ENCODE assay signal across 8 cellular contexts in the genomic region with DNA sequence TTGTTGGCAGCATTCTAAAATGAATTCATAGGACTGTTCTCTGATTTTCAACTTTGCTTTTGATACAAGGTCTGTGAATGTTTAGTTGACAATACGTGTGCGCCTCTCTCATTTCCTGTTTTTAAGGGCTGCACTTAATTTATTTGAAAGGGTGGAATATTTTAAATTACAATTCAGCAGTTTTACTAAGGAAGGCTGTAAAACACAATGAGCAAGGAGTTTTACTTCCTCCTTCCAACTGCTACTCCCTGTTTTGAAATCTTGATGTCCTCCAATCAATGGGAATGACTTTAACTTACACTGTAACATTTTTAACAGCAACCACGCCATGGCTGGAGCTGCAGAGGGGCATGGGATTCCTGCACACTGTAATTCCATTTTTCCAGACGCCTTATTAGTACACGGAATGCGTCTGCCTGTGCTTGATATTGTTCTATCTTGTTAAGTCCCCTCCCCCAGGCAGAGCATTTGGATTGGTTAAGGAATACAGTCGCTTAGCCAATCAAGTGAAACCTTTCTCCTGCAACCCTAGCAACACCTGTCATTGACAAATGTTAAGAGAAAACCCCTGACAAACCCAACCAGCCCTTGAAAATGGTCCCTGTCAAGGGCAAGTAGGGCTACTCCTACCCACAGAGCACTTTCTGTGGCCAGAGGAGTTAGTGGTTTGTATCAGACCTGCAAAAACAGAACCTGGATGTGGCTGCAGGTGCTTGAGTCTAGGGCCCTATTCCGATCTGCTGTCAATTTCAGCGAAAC. TPM values are rescaled to one million over a fixed set of nuclear protein-coding genes. Genes with fewer than 3 reads are reported as not detected.
A peak's percentile ranks its signal among the peaks of the same experiment; 100 is the strongest.
DNase-seq lines count a peak whose midpoint lies in the region; ATAC-seq, FAIRE-seq and TF ChIP-seq lines count a peak whose summit lies in the region.

No MANE protein-coding gene starts in this region.

- ATAC-seq in HG03060 (IDR thresholded peaks at IDR 0.05; ENCODE audit: low read depth, unreplicated experiment) = peak; percentile 96

- H3K27me3 Mint-ChIP-seq in activated naive CD8-positive, alpha-beta T cell = peaks cover 13% of the 10 kb centered on the region
- peaks cover 13% of the 10 kb centered on the region for H3K27me3 Mint-ChIP-seq in activated naive CD8-positive, alpha-beta T cell treated with anti-CD3 and anti-CD28 coated beads for 36 hours
- no peaks in the 10 kb centered on the region for H3K27me3 Mint-ChIP-seq in type B pancreatic cell

- peaks cover 4% of the 10 kb centered on the region for H3K36me3 Mint-ChIP-seq in activated naive CD8-positive, alpha-beta T cell
- H3K36me3 Mint-ChIP-seq in activated naive CD8-positive, alpha-beta T cell treated with anti-CD3 and anti-CD28 coated beads for 36 hours = peaks cover 3% of the 10 kb centered on the region
- H3K36me3 Mint-ChIP-seq in type B pancreatic cell = no peaks in the 10 kb centered on the region

- no peak for TF ChIP-seq CTCF in type B pancreatic cell (conservative IDR thresholded peaks at IDR 0.05)

- H3K27ac Mint-ChIP-seq in activated naive CD8-positive, alpha-beta T cell = no peak overlapping the region
- H3K27ac Mint-ChIP-seq in activated naive CD8-positive, alpha-beta T cell treated with anti-CD3 and anti-CD28 coated beads for 36 hours = no peak overlapping the region
- no peak overlapping the region for H3K27ac Mint-ChIP-seq in type B pancreatic cell

- DNase-seq in activated naive CD8-positive, alpha-beta T cell treated with anti-CD3 and anti-CD28 coated beads for 36 hours = no peak
- DNase-seq in RPMI8226 (peak; percentile 98), iris pigment epithelial cell (ENCODE audit: low read depth) (peak; percentile 71), type B pancreatic cell (ENCODE audit: extremely low spot score, unreplicated experiment) (no peak), frontal cortex (ENCODE audit: low spot score in 2 of 2) (no peak), superior temporal gyrus (ENCODE audit: extremely low spot score) (no peak)

- H3K4me3 Mint-ChIP-seq in activated naive CD8-positive, alpha-beta T cell = peak overlapping the region; percentile 30
- H3K4me3 Mint-ChIP-seq in activated naive CD8-positive, alpha-beta T cell treated with anti-CD3 and anti-CD28 coated beads for 36 hours = no peak overlapping the region
- H3K4me3 Mint-ChIP-seq in type B pancreatic cell = peak overlapping the region; percentile 37

- no peak for FAIRE-seq in frontal cortex (lab: Jason Lieb, UNC)

- H3K4me1 Mint-ChIP-seq in activated naive CD8-positive, alpha-beta T cell (ENCODE audit: low read depth) = peaks cover 9% of the 10 kb centered on the region
- H3K4me1 Mint-ChIP-seq in activated naive CD8-positive, alpha-beta T cell treated with anti-CD3 and anti-CD28 coated beads for 36 hours = peaks cover 9% of the 10 kb centered on the region
- peaks cover 27% of the 10 kb centered on the region for H3K4me1 Mint-ChIP-seq in type B pancreatic cell (ENCODE audit: unreplicated experiment)

- H3K9me3 Mint-ChIP-seq in activated naive CD8-positive, alpha-beta T cell (ENCODE audit: low read depth) = no peaks in the 10 kb centered on the region
- H3K9me3 Mint-ChIP-seq in activated naive CD8-positive, alpha-beta T cell treated with anti-CD3 and anti-CD28 coated beads for 36 hours = no peaks in the 10 kb centered on the region
- H3K9me3 Mint-ChIP-seq in type B pancreatic cell = no peaks in the 10 kb centered on the region

RNA-seq across cellular contexts. Expression of gene ZSWIM6, which starts 12.5 kb away (rescaled TPM):
- 1 to 10 TPM; 3.0 to 3.2 TPM for total RNA-seq in activated naive CD8-positive, alpha-beta T cell treated with anti-CD3 and anti-CD28 coated beads for 36 hours
- total RNA-seq in type B pancreatic cell (ENCODE audit: low replicate concordance) = 22.4 and 24.6 TPM in 2 replicates
- total RNA-seq in frontal cortex = 48.5 TPM

Comparison
In these comparisons a context has a peak if more than half of its experiments do, and no peak if none do; other contexts are left out.
1. DNase-seq: peak in RPMI8226 (single experiment) and iris pigment epithelial cell (single experiment); none in activated naive CD8-positive, alpha-beta T cell treated with anti-CD3 and anti-CD28 coated beads for 36 hours (single experiment), type B pancreatic cell (single experiment), frontal cortex (0 of 2) and superior temporal gyrus (single experiment).